ENCODE assay signal across 22 cellular contexts in the genomic region with DNA sequence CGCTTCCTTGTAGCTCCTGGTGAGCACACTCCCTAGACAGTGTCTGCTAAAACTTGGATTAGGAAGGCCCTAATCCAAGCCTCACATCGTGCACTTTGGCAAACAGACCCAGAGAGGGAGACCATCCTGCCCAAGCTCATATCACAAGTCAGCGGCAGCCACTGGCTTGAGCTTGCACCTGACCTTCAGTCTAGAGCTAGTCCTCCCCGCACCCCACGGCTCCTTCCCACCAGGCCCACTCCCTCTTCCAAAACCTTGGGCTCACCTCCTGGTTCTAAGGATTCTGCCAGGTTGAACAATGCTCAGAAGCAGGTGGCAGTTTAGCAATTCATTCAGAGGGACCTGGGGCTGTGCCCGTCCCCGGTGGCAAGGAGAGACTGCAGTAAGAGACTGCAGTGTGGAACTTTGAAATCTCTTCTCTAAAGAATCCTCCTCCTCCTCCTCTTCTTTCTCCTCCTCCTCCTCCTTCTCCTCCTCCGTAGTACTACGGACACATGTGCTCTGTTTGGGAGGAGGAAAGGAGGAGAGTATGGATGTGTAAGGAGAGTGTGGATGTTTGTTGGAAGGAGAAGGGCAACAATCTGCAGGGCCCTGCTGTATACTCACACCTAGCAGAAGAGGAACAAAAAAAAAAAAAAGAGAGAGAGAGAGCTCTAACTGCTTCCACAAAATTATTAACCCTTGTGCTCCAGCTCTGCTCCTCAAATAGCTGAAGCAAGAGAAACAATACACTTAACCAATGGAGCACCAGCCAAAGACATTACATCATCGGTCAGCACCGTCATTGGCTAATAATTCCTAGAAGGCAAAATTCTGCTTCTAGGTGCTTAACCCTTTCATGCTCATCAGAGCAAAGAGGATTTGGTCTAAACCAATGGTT. TPM values are rescaled to one million over a fixed set of nuclear protein-coding genes. Genes with fewer than 3 reads are reported as not detected.
DNase-seq lines count a peak whose midpoint lies in the region; ATAC-seq, FAIRE-seq and TF ChIP-seq lines count a peak whose summit lies in the region.
"Had no signal": no experiment of that assay in that cellular context is flagged by ENCODE, and none has a peak within 500 bp of the region (broad histone marks: within the 10 kb centered on the region; RNA-seq: fewer than 3 reads in every experiment).

No MANE protein-coding gene starts in this region.

- peak overlapping the region; percentile 51 for H2BK20ac ChIP-seq in H1 (ENCODE audit: low read length)

- no peak for TF ChIP-seq CTCF in H1 (IDR thresholded peaks at IDR 0.05; ENCODE audit: control extremely low read depth in 1 of 3, insufficient read depth in 1 of 3, low read depth in 1 of 3, low read length in 3 of 3)
- no peak for TF ChIP-seq CTCF in neural progenitor cell (IDR thresholded peaks at IDR 0.05)

- peaks cover 0 to 8% (median 6%) of the 10 kb centered on the region in 4 experiments; a peak in 6 of 7 replicates for H3K27me3 ChIP-seq in H1 (replicated peaks in 1 of 4; ENCODE audit: control insufficient read depth in 3 of 4, extremely low read depth in 1 of 4, insufficient read depth in 3 of 4, low read length in 3 of 4)
- H3K27me3 ChIP-seq in neural progenitor cell: peaks cover 19% of the 10 kb centered on the region
- peaks cover 7% of the 10 kb centered on the region for H3K27me3 ChIP-seq in CD8-positive, alpha-beta memory T cell (ENCODE audit: insufficient read depth, low read length, poor library complexity, severe bottlenecking)

- H3K9me3 ChIP-seq in H1 (ENCODE audit: insufficient read depth in 2 of 2, low read depth in 1 of 2, low read length in 1 of 2) (no peaks in the 10 kb centered on the region), neural progenitor cell (ENCODE audit: low read depth) (no peaks in the 10 kb centered on the region)
- H3K9me3 ChIP-seq in CD8-positive, alpha-beta memory T cell (ENCODE audit: low read length): no peaks in the 10 kb centered on the region
- H3K9me3 ChIP-seq: gastroesophageal sphincter, upper lobe of left lung had no signal

- DNase-seq in NCI-H1417 (lab: John Stamatoyannopoulos, UW) (peak in 2 of 3 experiments; percentile 5 to 56), NCI-H1417 treated with DMSO at 0.1 percent for 48 hours (lab: John Stamatoyannopoulos, UW) (no peak), NCI-H2227 (lab: John Stamatoyannopoulos, UW; ENCODE audit: unreplicated experiment) (peak; percentile 80), H1 (ENCODE audit: low read depth in 1 of 2, low spot score in 2 of 2) (no peak), neural progenitor cell (ENCODE audit: low spot score) (peak; percentile 20), posterior cingulate gyrus (no peak)
- no peak for DNase-seq in CD8-positive, alpha-beta memory T cell
- DNase-seq: activated CD4-positive, CD25-positive, alpha-beta regulatory T cell treated with anti-CD3 and anti-CD28 coated beads, Interleukin-2, amount 50 U/mL, for 72 hours; activated effector memory CD4-positive, alpha-beta T cell treated with anti-CD3 and anti-CD28 coated beads, Interleukin-2, amount 50 U/mL, for 16 hours; EL; HCEC 1CT; islet precursor cell; NCI-H1092; NCI-H524 treated with DMSO at 0.1 percent for 48 hours; occipital lobe; upper lobe of left lung had no signal

- H3K9ac ChIP-seq in H1 (replicated peaks in 1 of 4; ENCODE audit: extremely low read depth in 1 of 4, low read depth in 3 of 4, low read length in 3 of 4) (peak overlapping the region in 3 of 4 experiments; percentile 50 to 64 (median 51); a peak in 6 of 7 replicates), neural progenitor cell (no peak overlapping the region)

- H3K9me3 Mint-ChIP-seq in neural progenitor cell: no peaks in the 10 kb centered on the region
- no peaks in the 10 kb centered on the region for H3K9me3 Mint-ChIP-seq in CD8-positive, alpha-beta memory T cell

- peak overlapping the region; percentile 45 for H4K91ac ChIP-seq in H1 (replicated peaks; ENCODE audit: insufficient read length, low read length)

- H4K5ac ChIP-seq in H1 (ENCODE audit: insufficient read length, low read depth, low read length): no peak overlapping the region

- intact Hi-C loops in posterior cingulate gyrus (cut with DNase I): no loop called here

- H2AFZ ChIP-seq in H1 (ENCODE audit: low read length): no peak overlapping the region
- no peak overlapping the region for H2AFZ ChIP-seq in neural progenitor cell (replicated peaks)

- peaks cover 14% of the 10 kb centered on the region for H3K4me1 Mint-ChIP-seq in neural progenitor cell
- H3K4me1 Mint-ChIP-seq in CD8-positive, alpha-beta memory T cell: no peaks in the 10 kb centered on the region

- peak overlapping the region; percentile 60 for H2BK12ac ChIP-seq in H1 (ENCODE audit: low read depth, low read length)

- peak overlapping the region; percentile 74; the same call in 1 of the 2 replicates for H2BK5ac ChIP-seq in H1 (ENCODE audit: low read depth, low read length)

- no peaks in the 10 kb centered on the region for H3K36me3 Mint-ChIP-seq in neural progenitor cell
- H3K36me3 Mint-ChIP-seq in CD8-positive, alpha-beta memory T cell: no peaks in the 10 kb centered on the region

- TF ChIP-seq POLR2A in H1 (IDR thresholded peaks at IDR 0.05; ENCODE audit: control extremely low read depth in 1 of 2, low read depth in 2 of 2, low read length in 2 of 2): 0 out of 3 replicates have a peak, but pooled peaks of 1 of the 2 experiments have one; percentile 20

- CTCF ChIA-PET in H1 (lab: Charles Lee; ENCODE audit: partially characterized antibody): interaction anchor here (0.6 to 7.8 kb wide), 11 partner anchors 8 to 501 kb away, joined by 3 to 71 read pairs (median 4); no protein-coding TSS in a partner anchor
- CTCF ChIA-PET in CD8-positive, alpha-beta memory T cell (lab: Charles Lee): no interaction called here

- peak overlapping the region; percentile 47 for H3K4ac ChIP-seq in H1 (replicated peaks; ENCODE audit: insufficient read length, low read depth, low read length)

- peak overlapping the region; percentile 96; the same call in 1 of the 2 replicates for H2AK5ac ChIP-seq in H1 (ENCODE audit: low read depth, low read length)

- ATAC-seq in GM18519 (IDR thresholded peaks at IDR 0.05; ENCODE audit: low FRiP score, unreplicated experiment): no peak
- ATAC-seq: gastroesophageal sphincter had no signal

- no peak overlapping the region for H3K4me3 Mint-ChIP-seq in neural progenitor cell
- H3K4me3 Mint-ChIP-seq in CD8-positive, alpha-beta memory T cell: no peak overlapping the region

- peak overlapping the region; percentile 64 to 98 for H3K4me2 ChIP-seq in H1 (ENCODE audit: insufficient read depth in 1 of 2, low read depth in 2 of 2, low read length in 2 of 2)
- peak overlapping the region; percentile 20 for H3K4me2 ChIP-seq in neural progenitor cell

- peaks cover 16 to 50% (median 43%) of the 10 kb centered on the region in 4 experiments for H3K4me1 ChIP-seq in H1 (replicated peaks in 1 of 4; ENCODE audit: control insufficient read depth in 3 of 4, insufficient read depth in 4 of 4, low read length in 3 of 4)
- peaks cover 24% of the 10 kb centered on the region for H3K4me1 ChIP-seq in neural progenitor cell
- H3K4me1 ChIP-seq in CD8-positive, alpha-beta memory T cell (ENCODE audit: insufficient read depth, low read length): no peaks in the 10 kb centered on the region
- H3K4me1 ChIP-seq: gastroesophageal sphincter, upper lobe of left lung had no signal

- H3K4me3 ChIP-seq in H1 (ENCODE audit: extremely low read depth in 1 of 4, insufficient read depth in 2 of 4, low read depth in 3 of 4, low read length in 4 of 4) (peak overlapping the region; percentile 24 to 56 (median 42); a peak in 7 of 8 replicates), neural progenitor cell (no peak overlapping the region)
- H3K4me3 ChIP-seq in CD8-positive, alpha-beta memory T cell (ENCODE audit: low read length): no peak overlapping the region
- H3K4me3 ChIP-seq: coronary artery, gastroesophageal sphincter, skin epidermis, upper lobe of left lung had no signal

- peaks cover 8% of the 10 kb centered on the region for H3F3A ChIP-seq in neural progenitor cell (ENCODE audit: low read depth)

- no peak for TF ChIP-seq EP300 in H1 (IDR thresholded peaks at IDR 0.05; ENCODE audit: borderline replicate concordance in 1 of 2, low read depth in 2 of 2, low read length in 2 of 2)

- POLR2A ChIA-PET in H1 (lab: Charles Lee; ENCODE audit: partially characterized antibody): interaction anchor here (0.8 to 4.0 kb wide), 7 partner anchors 10 to 33 kb away, joined by 3 to 36 read pairs (median 5); no protein-coding TSS in a partner anchor
- POLR2A ChIA-PET in CD8-positive, alpha-beta memory T cell (lab: Charles Lee): no interaction called here

- peak overlapping the region; percentile 80 for H3K18ac ChIP-seq in H1 (ENCODE audit: extremely low read depth, low read length)

- peaks cover 16% of the 10 kb centered on the region for H3K79me1 ChIP-seq in H1 (ENCODE audit: low read depth, low read length)

- peaks cover 0 to 25% (median 5%) of the 10 kb centered on the region in 4 experiments; a peak in 2 of 8 replicates for H3K36me3 ChIP-seq in H1 (ENCODE audit: control insufficient read depth in 2 of 4, insufficient read depth in 4 of 4, low read length in 3 of 4)
- H3K36me3 ChIP-seq in neural progenitor cell: no peaks in the 10 kb centered on the region
- H3K36me3 ChIP-seq in CD8-positive, alpha-beta memory T cell (ENCODE audit: insufficient read depth, low read length): no peaks in the 10 kb centered on the region
- H3K36me3 ChIP-seq: gastroesophageal sphincter, upper lobe of left lung had no signal

- no peak overlapping the region for H3K14ac ChIP-seq in H1 (ENCODE audit: insufficient read length)

- H3K23me2 ChIP-seq in H1 (ENCODE audit: low read depth, low read length): peaks cover 9% of the 10 kb centered on the region

- H3K27ac ChIP-seq in H1 (ENCODE audit: low read depth, low read length): peak overlapping the region; percentile 20; the same call in 1 of the 2 replicates
- no peak overlapping the region for H3K27ac ChIP-seq in neural progenitor cell
- no peak overlapping the region for H3K27ac ChIP-seq in CD8-positive, alpha-beta memory T cell (ENCODE audit: low read depth, low read length)
- H3K27ac ChIP-seq: coronary artery, epithelial cell of prostate, gastroesophageal sphincter, skin epidermis, upper lobe of left lung had no signal

- FAIRE-seq in H1 (lab: Jason Lieb, UNC): peak; percentile 99

- peaks cover 24% of the 10 kb centered on the region for H3K27me3 Mint-ChIP-seq in neural progenitor cell (ENCODE audit: insufficient read depth, low read depth)
- H3K27me3 Mint-ChIP-seq in CD8-positive, alpha-beta memory T cell: peaks cover 12 to 44% of the 10 kb centered on the region in 2 donors

- no peak overlapping the region for H3K27ac Mint-ChIP-seq in neural progenitor cell
- H3K27ac Mint-ChIP-seq in CD8-positive, alpha-beta memory T cell: no peak overlapping the region

- H3K23ac ChIP-seq in H1 (ENCODE audit: insufficient read length): no peak overlapping the region

- no peak for TF ChIP-seq RAD21 in H1 (IDR thresholded peaks at IDR 0.05 in 1 of 2, conservative IDR thresholded peaks at IDR 0.05 in 1 of 2; ENCODE audit: low read depth in 2 of 2, low read length in 2 of 2)

- H4K20me1 ChIP-seq in H1 (replicated peaks in 1 of 2; ENCODE audit: control insufficient read depth in 1 of 2, insufficient read depth in 2 of 2, low read length in 2 of 2) (peaks cover 6 to 15% of the 10 kb centered on the region in 2 experiments), neural progenitor cell (ENCODE audit: low read depth) (no peaks in the 10 kb centered on the region)

- H2BK120ac ChIP-seq in H1 (replicated peaks; ENCODE audit: low read depth, low read length): peak overlapping the region; percentile 45

- peak overlapping the region; percentile 2; the same call in 1 of the 2 replicates for H2BK15ac ChIP-seq in H1 (ENCODE audit: low read length)

- H4K8ac ChIP-seq in H1 (ENCODE audit: extremely low read depth, insufficient read depth, low read length): no peak overlapping the region

- H3K79me2 ChIP-seq in H1 (ENCODE audit: control insufficient read depth in 1 of 2, insufficient read depth in 2 of 2, low read length in 2 of 2): peaks cover 18 to 91% of the 10 kb centered on the region in 2 experiments
- H3K79me2 ChIP-seq in neural progenitor cell (ENCODE audit: low read depth): peaks cover 49% of the 10 kb centered on the region

- no peak overlapping the region for H3K56ac ChIP-seq in H1 (replicated peaks; ENCODE audit: insufficient read length, low read depth, low read length)

- WGBS in H1 (ENCODE audit: extremely low coverage in 1 of 2, insufficient coverage in 1 of 2, insufficient read length in 1 of 2, insufficient replicate concordance in 2 of 2, low coverage in 1 of 2, low lambda C conversion rate in 2 of 2, missing lambda C conversion rate in 1 of 2), 2 experiments: 35% methylated on average over 11 of the region's 11 CpGs; no CpG with 5 or more reads in 1 of the 2 experiments

RNA-seq across cellular contexts. Expression of a gene that starts 6.0 kb away (rescaled TPM):
- 20.4 and 21.8 TPM in 2 replicates for total RNA-seq in H1 (2021; fragmentation: NEBNext Ultra II Directional; extraction: Animal tissue kit (Norgen Biotek cat#: 25700))
- 12.0 and 20.3 TPM in 2 replicates for polyA plus RNA-seq in H1 (2011; rRNA removed)
- polyA plus RNA-seq in H1 (2011; cell fraction: cytosol; rRNA removed): 8.6 TPM
- 48.1 TPM for polyA plus RNA-seq in H1 (2011; cell fraction: nucleus; rRNA removed)
- 10.1 to 16.8 TPM (median 13.1 TPM) in 4 replicates for polyA plus RNA-seq in H1 (2012, experiment 1 of 2)
- 5.4 TPM for polyA plus RNA-seq in H1 (2012, experiment 2 of 2)
- polyA plus RNA-seq in H1 (2013, experiment 1 of 2): 5.1 TPM
- 4.9 TPM for polyA plus RNA-seq in H1 (2013, experiment 2 of 2)
- 61.7 and 77.8 TPM in 2 replicates for polyA minus RNA-seq in H1 (2011; rRNA and poly(A)+ RNA removed)
- polyA minus RNA-seq in H1 (2011; cell fraction: cytosol; rRNA and poly(A)+ RNA removed): 21.0 TPM
- 156 TPM for polyA minus RNA-seq in H1 (2011; cell fraction: nucleus; rRNA and poly(A)+ RNA removed)
- total RNA-seq in neural progenitor cell (ENCODE audit: low replicate concordance): 3.1 and 4.0 TPM in 2 replicates
- total RNA-seq in CD8-positive, alpha-beta memory T cell: not detected
- polyA plus RNA-seq in CD8-positive, alpha-beta memory T cell: not detected
- total RNA-seq: T-helper 2 cell treated with Interferon-gamma antibody and Interleukin-4, amounts not matched to agents 100 ng/mL and 5 ng/mL, for 36 hours had no signal

Comparison
In these comparisons a context has a peak if more than half of its experiments do, and no peak if none do; other contexts are left out.
1. DNase-seq: peak in NCI-H1417 (2 of 3), NCI-H2227 (single experiment) and neural progenitor cell (single experiment); none in NCI-H1417 treated with DMSO at 0.1 percent for 48 hours (single experiment), H1 (0 of 2), posterior cingulate gyrus (0 of 10) and CD8-positive, alpha-beta memory T cell (0 of 5).
2. H3K4me3 ChIP-seq: peak in H1 (4 of 4); none in neural progenitor cell (single experiment) and CD8-positive, alpha-beta memory T cell (single experiment).